ENCODE assay signal across 9 cellular contexts in the genomic region with DNA sequence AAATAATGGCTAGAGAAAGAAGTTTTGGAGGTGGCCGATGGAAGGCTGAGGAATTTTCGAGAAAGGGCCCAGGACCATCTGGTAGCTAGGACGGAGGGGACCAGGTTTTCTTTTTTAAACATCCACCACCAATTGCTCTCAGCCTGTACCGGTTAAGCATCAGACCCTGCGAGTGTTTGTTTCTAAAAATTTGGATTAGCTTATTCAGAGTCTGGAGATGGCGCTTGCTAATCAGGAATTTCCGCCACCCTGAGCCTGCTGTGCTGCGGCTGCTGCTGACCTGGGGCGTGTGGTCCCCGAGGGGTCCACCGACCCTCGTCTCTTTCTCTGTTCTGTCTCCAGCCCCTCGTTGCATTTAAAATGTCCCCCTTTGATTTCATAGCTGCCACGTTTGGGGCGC. TPM values are rescaled to one million over a fixed set of nuclear protein-coding genes. Genes with fewer than 3 reads are reported as not detected.
A peak's percentile ranks its signal among the peaks of the same experiment; 100 is the strongest.
DNase-seq lines count a peak whose midpoint lies in the region; ATAC-seq lines count a peak whose summit lies in the region.
"Had no signal": no experiment of that assay in that cellular context is flagged by ENCODE, and none has a peak within 500 bp of the region (broad histone marks: within the 10 kb centered on the region; RNA-seq: fewer than 3 reads in every experiment).

No MANE protein-coding gene starts in this region.

- peak overlapping the region; percentile 78 for H3K4me3 ChIP-seq in iPS-18a (ENCODE audit: low read length)
- H3K4me3 ChIP-seq in thymus (ENCODE audit: low read length) = peak overlapping the region; percentile 82

- WGBS in thymus = 14% methylated on average over 15 of the region's 15 CpGs

- POLR2A ChIA-PET in activated CD4-positive, alpha-beta memory T cell treated with anti-CD3 and anti-CD28 coated beads for 36 hours (lab: Charles Lee) = interaction anchor here (0.7 to 1.9 kb wide), 5 partner anchors 41 to 119 kb away, joined by 3 to 11 read pairs (median 4); a partner anchor contains a TSS

- CTCF ChIA-PET in activated CD4-positive, alpha-beta memory T cell treated with anti-CD3 and anti-CD28 coated beads for 36 hours (lab: Charles Lee) = interaction anchor here (0.8 to 6.7 kb wide), 13 partner anchors 9 to 126 kb away, joined by 3 to 102 read pairs (median 7); a partner anchor contains a TSS

- H3K36me3 Mint-ChIP-seq in activated T-cell treated with anti-CD3 and anti-CD28 coated beads, Interleukin-2, amount 50 U/mL, for 72 hours (ENCODE audit: insufficient read depth in 2 of 2) = peaks cover 3 to 34% of the 10 kb centered on the region in 2 donors
- peaks cover 56% of the 10 kb centered on the region for H3K36me3 Mint-ChIP-seq in activated CD4-positive, alpha-beta memory T cell treated with anti-CD3 and anti-CD28 coated beads for 36 hours

- DNase-seq in activated T-cell treated with anti-CD3 and anti-CD28 coated beads, Interleukin-2, amount 50 U/mL, for 72 hours = no peak
- DNase-seq in activated T-cell treated with anti-CD3 and anti-CD28 coated beads for 4 hours (no peak), hypothalamus (lab: John Stamatoyannopoulos, UW) (no peak)
- DNase-seq in activated CD4-positive, alpha-beta memory T cell treated with anti-CD3 and anti-CD28 coated beads for 36 hours = no peak

- intact Hi-C loops in activated CD4-positive, alpha-beta memory T cell treated with anti-CD3 and anti-CD28 coated beads for 36 hours (cut with micrococcal nuclease) = loop anchor here (1.0 to 2.0 kb wide), 3 partner anchors 39 to 101 kb away; a partner anchor contains a TSS

- no peaks in the 10 kb centered on the region for H3K9me3 Mint-ChIP-seq in activated T-cell treated with anti-CD3 and anti-CD28 coated beads, Interleukin-2, amount 50 U/mL, for 72 hours
- no peaks in the 10 kb centered on the region for H3K9me3 Mint-ChIP-seq in activated CD4-positive, alpha-beta memory T cell treated with anti-CD3 and anti-CD28 coated beads for 36 hours

- peak overlapping the region; percentile 82 to 90 for H3K4me3 Mint-ChIP-seq in activated T-cell treated with anti-CD3 and anti-CD28 coated beads, Interleukin-2, amount 50 U/mL, for 72 hours
- peak overlapping the region; percentile 89 for H3K4me3 Mint-ChIP-seq in activated CD4-positive, alpha-beta memory T cell treated with anti-CD3 and anti-CD28 coated beads for 36 hours

- H3K4me1 ChIP-seq in iPS-18a (ENCODE audit: control insufficient read depth, low read depth, low read length) = peaks cover 20% of the 10 kb centered on the region
- peaks cover 44% of the 10 kb centered on the region for H3K4me1 ChIP-seq in thymus (ENCODE audit: control insufficient read depth, insufficient read depth, low read length)

- H3K4me1 Mint-ChIP-seq in activated T-cell treated with anti-CD3 and anti-CD28 coated beads, Interleukin-2, amount 50 U/mL, for 72 hours (ENCODE audit: low read depth) = peaks cover 70% of the 10 kb centered on the region
- peaks cover 62% of the 10 kb centered on the region for H3K4me1 Mint-ChIP-seq in activated CD4-positive, alpha-beta memory T cell treated with anti-CD3 and anti-CD28 coated beads for 36 hours (ENCODE audit: low read depth)

- H3K27me3 ChIP-seq in iPS-18a (ENCODE audit: control insufficient read depth, insufficient read depth, low read length) = no peaks in the 10 kb centered on the region
- H3K27me3 ChIP-seq in thymus (ENCODE audit: control insufficient read depth, insufficient read depth) = no peaks in the 10 kb centered on the region

- H3K27ac ChIP-seq in iPS-18a (ENCODE audit: low read length) (no peak overlapping the region), thymus (ENCODE audit: low read depth) (peak overlapping the region; percentile 0)

- H3K27ac Mint-ChIP-seq in activated T-cell treated with anti-CD3 and anti-CD28 coated beads, Interleukin-2, amount 50 U/mL, for 72 hours = peak overlapping the region; percentile 76
- H3K27ac Mint-ChIP-seq in activated CD4-positive, alpha-beta memory T cell treated with anti-CD3 and anti-CD28 coated beads for 36 hours = peak overlapping the region; percentile 84

- H3K27me3 Mint-ChIP-seq in activated T-cell treated with anti-CD3 and anti-CD28 coated beads, Interleukin-2, amount 50 U/mL, for 72 hours (ENCODE audit: low read depth) = no peaks in the 10 kb centered on the region
- H3K27me3 Mint-ChIP-seq in activated CD4-positive, alpha-beta memory T cell treated with anti-CD3 and anti-CD28 coated beads for 36 hours = no peaks in the 10 kb centered on the region

- H3K36me3 ChIP-seq in iPS-18a (ENCODE audit: control insufficient read depth, low read depth, low read length) = peaks cover 35% of the 10 kb centered on the region
- peaks cover 9% of the 10 kb centered on the region for H3K36me3 ChIP-seq in thymus (ENCODE audit: control insufficient read depth, insufficient read depth)

- H3K9me3 ChIP-seq in iPS-18a (ENCODE audit: control insufficient read depth, low read depth, low read length) (no peaks in the 10 kb centered on the region), thymus (ENCODE audit: control insufficient read depth) (no peaks in the 10 kb centered on the region)

- ATAC-seq in activated T-cell treated with anti-CD3 and anti-CD28 coated beads, Interleukin-2, amount 50 U/mL, for 72 hours (replicated peaks in 1 of 2) = no peak
- no peak for ATAC-seq in HG02970 (IDR thresholded peaks at IDR 0.05; ENCODE audit: low FRiP score, unreplicated experiment)
- no peak for ATAC-seq in HG03378 (IDR thresholded peaks at IDR 0.05; ENCODE audit: unreplicated experiment)

- H3K9ac ChIP-seq in iPS-18a (ENCODE audit: low read length) = peak overlapping the region; percentile 21

RNA-seq across cellular contexts. Expression of a gene that starts 2.0 kb away (rescaled TPM):
- 100 to 1,000 TPM in 1 of 2 donors, 10 to 100 TPM in 1; 76.4 to 110 TPM for total RNA-seq in activated T-cell treated with anti-CD3 and anti-CD28 coated beads, Interleukin-2, amount 50 U/mL, for 72 hours
- total RNA-seq in activated CD4-positive, alpha-beta memory T cell treated with anti-CD3 and anti-CD28 coated beads for 36 hours = 100 to 1,000 TPM; 118 to 119 TPM
- polyA plus RNA-seq in thymus = 4.3 TPM

RNA-seq across cellular contexts. Expression of a gene that starts 8.6 kb away (rescaled TPM):
- total RNA-seq in activated T-cell treated with anti-CD3 and anti-CD28 coated beads, Interleukin-2, amount 50 U/mL, for 72 hours = under 1 TPM; 0.72 to 0.76 TPM
- total RNA-seq in activated CD4-positive, alpha-beta memory T cell treated with anti-CD3 and anti-CD28 coated beads for 36 hours = under 1 TPM in 1 of 2 experiments, not detected in 1; 0.12 TPM
- 3.0 TPM for polyA plus RNA-seq in thymus
- total RNA-seq: cerebellum had no signal

RNA-seq across cellular contexts. Expression of a gene that starts 43.8 kb away (rescaled TPM):
- 10 to 100 TPM; 43.7 to 44.6 TPM for total RNA-seq in activated T-cell treated with anti-CD3 and anti-CD28 coated beads, Interleukin-2, amount 50 U/mL, for 72 hours
- 10 to 100 TPM; 36.6 to 37.7 TPM for total RNA-seq in activated CD4-positive, alpha-beta memory T cell treated with anti-CD3 and anti-CD28 coated beads for 36 hours
- 45.8 TPM for polyA plus RNA-seq in thymus

RNA-seq across cellular contexts. Expression of a gene that starts 57.6 kb away (rescaled TPM):
- total RNA-seq in activated T-cell treated with anti-CD3 and anti-CD28 coated beads, Interleukin-2, amount 50 U/mL, for 72 hours = 10 to 100 TPM; 31.3 to 37.1 TPM
- total RNA-seq in activated CD4-positive, alpha-beta memory T cell treated with anti-CD3 and anti-CD28 coated beads for 36 hours = 10 to 100 TPM; 19.2 to 20.6 TPM
- 24.6 TPM for polyA plus RNA-seq in thymus
